8 cellular contexts compared by ENCODE assay signal in genomic region chr11:66639066-66639813, GRCh38. TPM values are rescaled to one million over a fixed set of nuclear protein-coding genes. Genes with fewer than 3 reads are reported as not detected.
DNase-seq lines count a peak whose midpoint lies in the region; ATAC-seq and TF ChIP-seq lines count a peak whose summit lies in the region.

No MANE protein-coding gene starts in this region.

- H3K36me3 ChIP-seq in DOHH2 (ENCODE audit: control insufficient read depth, low read length) (peaks cover 81% of the 10 kb centered on the region), heart right ventricle (peaks cover 0 to 58% (median 22%) of the 10 kb centered on the region in 9 donors)

- peak overlapping the region; percentile 93 for H3K27ac Mint-ChIP-seq in activated T-helper 2 cell treated with anti-CD3 and anti-CD28 coated beads, Interferon-gamma antibody, Interleukin-2, Interleukin-4, amounts not matched to agents 10 μg/mL and 5 μg/mL and 100 μg/mL, durations not matched to agents 14 hours and 24 hours and 36 hours

- peak in 6 of 8 donors; percentile 0 to 14 (median 5) for ATAC-seq in heart right ventricle
- no peak for ATAC-seq in GM19328 (IDR thresholded peaks at IDR 0.05; ENCODE audit: unreplicated experiment)
- no peak for ATAC-seq in activated CD4-positive, CD25-positive, alpha-beta regulatory T cell treated with anti-CD3 and anti-CD28 coated beads, Interleukin-2, amount 50 U/mL, for 24 hours

- peak overlapping the region; percentile 74 for H3K27ac ChIP-seq in DOHH2 (ENCODE audit: low read depth, low read length)
- peak overlapping the region; percentile 64 to 94 (median 89) for H3K27ac ChIP-seq in heart right ventricle

- TF ChIP-seq CTCF in DOHH2 (IDR thresholded peaks at IDR 0.05; ENCODE audit: low read depth, low read length, poor library complexity, severe bottlenecking) (peak; percentile 15), heart right ventricle (IDR thresholded peaks at IDR 0.05) (peak in 1 of 9 donors; percentile 7)

- H4K20me1 ChIP-seq in DOHH2 (ENCODE audit: control insufficient read depth, insufficient read depth, low read depth, low read length): peaks cover 51% of the 10 kb centered on the region

- H3K36me3 Mint-ChIP-seq in activated T-helper 2 cell treated with anti-CD3 and anti-CD28 coated beads, Interferon-gamma antibody, Interleukin-2, Interleukin-4, amounts not matched to agents 10 μg/mL and 5 μg/mL and 100 μg/mL, durations not matched to agents 14 hours and 24 hours and 36 hours (ENCODE audit: low read depth): peaks cover 88% of the 10 kb centered on the region

- H3F3A ChIP-seq in DOHH2 (ENCODE audit: control insufficient read depth, insufficient read depth): peaks cover 44% of the 10 kb centered on the region

- H3K79me2 ChIP-seq in DOHH2 (ENCODE audit: control insufficient read depth, low read length): peaks cover 97% of the 10 kb centered on the region

- H3K9me3 ChIP-seq in DOHH2 (ENCODE audit: control insufficient read depth, insufficient read depth, low read length) (no peaks in the 10 kb centered on the region), heart right ventricle (no peaks in the 10 kb centered on the region)

- H3K9me2 ChIP-seq in DOHH2 (replicated peaks; ENCODE audit: control insufficient read depth, low read length): no peaks in the 10 kb centered on the region

- H3K4me3 ChIP-seq in DOHH2 (ENCODE audit: low read length) (peak overlapping the region; percentile 98), heart right ventricle (peak overlapping the region; percentile 53 to 93 (median 78))

- peaks cover 57% of the 10 kb centered on the region for H3K4me1 Mint-ChIP-seq in activated T-helper 2 cell treated with anti-CD3 and anti-CD28 coated beads, Interferon-gamma antibody, Interleukin-2, Interleukin-4, amounts not matched to agents 10 μg/mL and 5 μg/mL and 100 μg/mL, durations not matched to agents 14 hours and 24 hours and 36 hours (ENCODE audit: low read depth)

- H3K9me3 Mint-ChIP-seq in activated T-helper 2 cell treated with anti-CD3 and anti-CD28 coated beads, Interferon-gamma antibody, Interleukin-2, Interleukin-4, amounts not matched to agents 10 μg/mL and 5 μg/mL and 100 μg/mL, durations not matched to agents 14 hours and 24 hours and 36 hours: no peaks in the 10 kb centered on the region

- H3K4me1 ChIP-seq in DOHH2 (ENCODE audit: control insufficient read depth, low read length) (peaks cover 59% of the 10 kb centered on the region), heart right ventricle (peaks cover 21 to 76% (median 61%) of the 10 kb centered on the region in 9 donors)

- H3K27me3 ChIP-seq in DOHH2 (ENCODE audit: control insufficient read depth, low read length) (no peaks in the 10 kb centered on the region), heart right ventricle (no peaks in the 10 kb centered on the region)

- H3K4me2 ChIP-seq in DOHH2 (ENCODE audit: low read length): peak overlapping the region; percentile 77

- 3% methylated on average over 27 of the region's 27 CpGs for WGBS in heart right ventricle, 2 donors

- no peaks in the 10 kb centered on the region for H3K27me3 Mint-ChIP-seq in activated T-helper 2 cell treated with anti-CD3 and anti-CD28 coated beads, Interferon-gamma antibody, Interleukin-2, Interleukin-4, amounts not matched to agents 10 μg/mL and 5 μg/mL and 100 μg/mL, durations not matched to agents 14 hours and 24 hours and 36 hours (ENCODE audit: low read depth)

- intact Hi-C loops in activated T-helper 2 cell treated with anti-CD3 and anti-CD28 coated beads, Interferon-gamma antibody, Interleukin-2, Interleukin-4, amounts not matched to agents 10 μg/mL and 5 μg/mL and 100 μg/mL, durations not matched to agents 14 hours and 24 hours and 36 hours (cut with micrococcal nuclease): loop anchor here (2.0 kb wide), 2 partner anchors 38 to 46 kb away; partner anchors contain the start of genes CCDC87, CCS and RBM4B
- intact Hi-C loops in heart right ventricle (cut with DNase I): loop anchor here in 5 of 10 donors (2.0 to 5.0 kb wide), 3 partner anchors 22 to 46 kb away; partner anchors contain the start of genes CCDC87 (in 2 of the 5), CCS (in 2 of the 5), RBM14 (in 2 of the 5) and RBM4B (in 2 of the 5)

- DNase-seq in LHCN-M2 (ENCODE audit: low read depth) (peak; percentile 53), heart right ventricle (peak in 1 of 2 donors; percentile 16), putamen (ENCODE audit: low spot score) (peak; percentile 51), GM19238 (ENCODE audit: insufficient read length, low spot score) (no peak)
- DNase-seq in activated T-helper 2 cell treated with anti-CD3 and anti-CD28 coated beads, Interferon-gamma antibody, Interleukin-2, Interleukin-4, amounts not matched to agents 10 μg/mL and 5 μg/mL and 100 μg/mL, durations not matched to agents 14 hours and 24 hours and 36 hours (ENCODE audit: low spot score): peak; percentile 13

- H3K4me3 Mint-ChIP-seq in activated T-helper 2 cell treated with anti-CD3 and anti-CD28 coated beads, Interferon-gamma antibody, Interleukin-2, Interleukin-4, amounts not matched to agents 10 μg/mL and 5 μg/mL and 100 μg/mL, durations not matched to agents 14 hours and 24 hours and 36 hours (ENCODE audit: low read depth): peak overlapping the region; percentile 97

RNA-seq across cellular contexts. Expression of gene RBM4, which starts 0.7 kb away (rescaled TPM):
- total RNA-seq in LHCN-M2 (2014; rRNA removed): 86.4 and 87.6 TPM in 2 replicates
- polyA plus RNA-seq in LHCN-M2 (2012): 188 TPM
- 125 and 129 TPM in 2 replicates for total RNA-seq in activated T-helper 2 cell treated with anti-CD3 and anti-CD28 coated beads, Interferon-gamma antibody, Interleukin-2, Interleukin-4, amounts not matched to agents 10 μg/mL and 5 μg/mL and 100 μg/mL, durations not matched to agents 14 hours and 24 hours and 36 hours
- total RNA-seq in heart right ventricle: 10 to 100 TPM; 49.3 to 77.0 (median 55.3) TPM
- 10 to 100 TPM; 37.9 to 60.5 TPM for polyA plus RNA-seq in heart right ventricle

RNA-seq across cellular contexts. Expression of gene RBM14, which starts 22.8 kb away (rescaled TPM):
- 50.0 and 58.7 TPM in 2 replicates for total RNA-seq in LHCN-M2 (2014; rRNA removed)
- 49.6 TPM for polyA plus RNA-seq in LHCN-M2 (2012)
- 188 and 197 TPM in 2 replicates for total RNA-seq in activated T-helper 2 cell treated with anti-CD3 and anti-CD28 coated beads, Interferon-gamma antibody, Interleukin-2, Interleukin-4, amounts not matched to agents 10 μg/mL and 5 μg/mL and 100 μg/mL, durations not matched to agents 14 hours and 24 hours and 36 hours
- total RNA-seq in heart right ventricle: 10 to 100 TPM; 22.4 to 34.3 (median 28.3) TPM
- polyA plus RNA-seq in heart right ventricle: 10 to 100 TPM; 16.2 to 49.7 TPM

RNA-seq across cellular contexts. Expression of gene RBM4B, which starts 38.4 kb away (rescaled TPM):
- 23.5 and 33.2 TPM in 2 replicates for total RNA-seq in LHCN-M2 (2014; rRNA removed)
- polyA plus RNA-seq in LHCN-M2 (2012): 21.6 TPM
- 16.5 and 18.4 TPM in 2 replicates for total RNA-seq in activated T-helper 2 cell treated with anti-CD3 and anti-CD28 coated beads, Interferon-gamma antibody, Interleukin-2, Interleukin-4, amounts not matched to agents 10 μg/mL and 5 μg/mL and 100 μg/mL, durations not matched to agents 14 hours and 24 hours and 36 hours
- 10 to 100 TPM in 4 of 10 donors, 1 to 10 TPM in 6; 5.7 to 12.6 (median 9.2) TPM for total RNA-seq in heart right ventricle
- 1 to 10 TPM; 8.2 to 9.0 TPM for polyA plus RNA-seq in heart right ventricle

RNA-seq across cellular contexts. Expression of gene CCS, which starts 46.3 kb away (rescaled TPM):
- total RNA-seq in LHCN-M2 (2014; rRNA removed): 20.3 and 22.5 TPM in 2 replicates
- polyA plus RNA-seq in LHCN-M2 (2012): 32.3 TPM
- total RNA-seq in activated T-helper 2 cell treated with anti-CD3 and anti-CD28 coated beads, Interferon-gamma antibody, Interleukin-2, Interleukin-4, amounts not matched to agents 10 μg/mL and 5 μg/mL and 100 μg/mL, durations not matched to agents 14 hours and 24 hours and 36 hours: 30.4 and 31.1 TPM in 2 replicates
- total RNA-seq in heart right ventricle: 10 to 100 TPM; 15.9 to 29.3 (median 20.2) TPM
- polyA plus RNA-seq in heart right ventricle: 10 to 100 TPM; 27.7 to 73.6 TPM

RNA-seq across cellular contexts. Expression of gene CCDC87, which starts 46.4 kb away (rescaled TPM):
- total RNA-seq in LHCN-M2 (2014; rRNA removed) (0.34 and 0.51 TPM in 2 replicates), heart right ventricle (under 1 TPM; 0.17 to 0.66 (median 0.37) TPM)
- 0.35 TPM for polyA plus RNA-seq in LHCN-M2 (2012)
- 0.09 and 0.14 TPM in 2 replicates for total RNA-seq in activated T-helper 2 cell treated with anti-CD3 and anti-CD28 coated beads, Interferon-gamma antibody, Interleukin-2, Interleukin-4, amounts not matched to agents 10 μg/mL and 5 μg/mL and 100 μg/mL, durations not matched to agents 14 hours and 24 hours and 36 hours
- under 1 TPM; 0.14 to 0.22 TPM for polyA plus RNA-seq in heart right ventricle

Comparison
In these comparisons a context has a peak if more than half of its experiments do, and no peak if none do; other contexts are left out.
1. ATAC-seq: peak in heart right ventricle (6 of 8); none in GM19328 (single experiment) and activated CD4-positive, CD25-positive, alpha-beta regulatory T cell treated with anti-CD3 and anti-CD28 coated beads, Interleukin-2, amount 50 U/mL, for 24 hours (0 of 2).